25 cellular contexts compared by ENCODE assay signal in genomic region chr16:77794586-77794985, GRCh38. TPM values are rescaled to one million over a fixed set of nuclear protein-coding genes. Genes with fewer than 3 reads are reported as not detected.
A peak's percentile ranks its signal among the peaks of the same experiment; 100 is the strongest.
DNase-seq lines count a peak whose midpoint lies in the region; ATAC-seq and TF ChIP-seq lines count a peak whose summit lies in the region.
"Had no signal": no experiment of that assay in that cellular context is flagged by ENCODE, and none has a peak within 500 bp of the region (broad histone marks: within the 10 kb centered on the region; RNA-seq: fewer than 3 reads in every experiment).

No MANE protein-coding gene starts in this region.

- no peak overlapping the region for H3K4me3 Mint-ChIP-seq in HFFc6
- H3K4me3 Mint-ChIP-seq: activated CD4-positive, alpha-beta memory T cell treated with anti-CD3 and anti-CD28 coated beads, Interleukin-2, amount 10 ng/mL, durations not matched to agents 7 days and 5 days; activated naive CD8-positive, alpha-beta T cell treated with anti-CD3 and anti-CD28 coated beads, Interleukin-2, amount 10 ng/mL, durations not matched to agents 7 days and 5 days; activated T-cell treated with anti-CD3 and anti-CD28 coated beads, Interleukin-2, amount 50 U/mL, for 72 hours; CD8-positive, alpha-beta memory T cell; effector memory CD8-positive, alpha-beta T cell; naive thymus-derived CD4-positive, alpha-beta T cell; stimulated activated naive CD8-positive, alpha-beta T cell treated with anti-CD3 and anti-CD28 coated beads, Interleukin-15, amount 100 ng/mL, for 72 hours had no signal

- CTCF ChIA-PET in AG04449 (lab: Yijun Ruan, JAX): interaction anchor here (0.9 kb wide), 1 partner anchor 40 kb away, joined by 3 read pairs; no protein-coding TSS in a partner anchor

- intact Hi-C loops in left colon (cut with DNase I, micrococcal nuclease): no loop called here

- peaks cover 3% of the 10 kb centered on the region for H3K27me3 Mint-ChIP-seq in HFFc6 (ENCODE audit: insufficient read depth)

- H3K27ac Mint-ChIP-seq in HFFc6: no peak overlapping the region
- H3K27ac Mint-ChIP-seq: activated CD4-positive, alpha-beta memory T cell treated with anti-CD3 and anti-CD28 coated beads, Interleukin-2, amount 10 ng/mL, durations not matched to agents 7 days and 5 days; activated naive CD8-positive, alpha-beta T cell treated with anti-CD3 and anti-CD28 coated beads, Interleukin-2, amount 10 ng/mL, durations not matched to agents 7 days and 5 days; activated T-cell treated with anti-CD3 and anti-CD28 coated beads, Interleukin-2, amount 50 U/mL, for 72 hours; CD8-positive, alpha-beta memory T cell; effector memory CD8-positive, alpha-beta T cell; naive thymus-derived CD4-positive, alpha-beta T cell; stimulated activated naive CD8-positive, alpha-beta T cell treated with anti-CD3 and anti-CD28 coated beads, Interleukin-15, amount 100 ng/mL, for 72 hours had no signal

- in situ Hi-C loops in astrocyte of the cerebellum (cut with HindIII; ENCODE audit: low sequenced_read_pairs): no loop called here

- H3K9me3 Mint-ChIP-seq in HFFc6: peaks cover 18% of the 10 kb centered on the region
- H3K9me3 Mint-ChIP-seq: activated CD4-positive, alpha-beta memory T cell treated with anti-CD3 and anti-CD28 coated beads, Interleukin-2, amount 10 ng/mL, durations not matched to agents 7 days and 5 days; activated naive CD8-positive, alpha-beta T cell treated with anti-CD3 and anti-CD28 coated beads, Interleukin-2, amount 10 ng/mL, durations not matched to agents 7 days and 5 days; activated T-cell treated with anti-CD3 and anti-CD28 coated beads, Interleukin-2, amount 50 U/mL, for 72 hours; effector memory CD8-positive, alpha-beta T cell; stimulated activated naive CD8-positive, alpha-beta T cell treated with anti-CD3 and anti-CD28 coated beads, Interleukin-15, amount 100 ng/mL, for 72 hours had no signal

- no peaks in the 10 kb centered on the region for H3K4me1 Mint-ChIP-seq in HFFc6 (ENCODE audit: low read depth)
- H3K4me1 Mint-ChIP-seq: activated CD4-positive, alpha-beta memory T cell treated with anti-CD3 and anti-CD28 coated beads, Interleukin-2, amount 10 ng/mL, durations not matched to agents 7 days and 5 days; activated naive CD8-positive, alpha-beta T cell treated with anti-CD3 and anti-CD28 coated beads, Interleukin-2, amount 10 ng/mL, durations not matched to agents 7 days and 5 days; CD8-positive, alpha-beta memory T cell had no signal

- POLR2A ChIA-PET in AG04449 (lab: Yijun Ruan, JAX): no interaction called here

- DNase-seq in AG04449 (ENCODE audit: low read depth, low spot score): peak; percentile 29
- peak; percentile 0 for DNase-seq in HFFc6
- peak; percentile 55 for DNase-seq in astrocyte of the cerebellum (ENCODE audit: low read depth)
- DNase-seq in foreskin fibroblast: peak; percentile 40 to 56
- DNase-seq in left colon: no peak
- no peak for DNase-seq in NCI-H1105 (lab: John Stamatoyannopoulos, UW)
- DNase-seq: activated CD4-positive, alpha-beta memory T cell treated with anti-CD3 and anti-CD28 coated beads, Interleukin-2, amount 10 ng/mL, durations not matched to agents 7 days and 5 days; activated naive CD8-positive, alpha-beta T cell treated with anti-CD3 and anti-CD28 coated beads, Interleukin-2, amount 10 ng/mL, durations not matched to agents 7 days and 5 days; activated T-cell treated with anti-CD3 and anti-CD28 coated beads, Interleukin-2, amount 50 U/mL, for 72 hours; CD8-positive, alpha-beta memory T cell; central memory CD4-positive, alpha-beta T cell; effector memory CD8-positive, alpha-beta T cell; lower lobe of right lung; naive thymus-derived CD4-positive, alpha-beta T cell; NCI-H2081; NCI-H526 treated with DMSO at 0.1 percent for 48 hours; PC-9; psoas muscle; stimulated activated naive CD8-positive, alpha-beta T cell treated with anti-CD3 and anti-CD28 coated beads, Interleukin-15, amount 100 ng/mL, for 72 hours had no signal

- TF ChIP-seq CTCF in AG04449 (IDR thresholded peaks at IDR 0.05; ENCODE audit: insufficient read depth, low read length, missing control alignments) (no peak), HFFc6 (IDR thresholded peaks at IDR 0.05) (no peak), astrocyte of the cerebellum (IDR thresholded peaks at IDR 0.05; ENCODE audit: low read depth, low read length, missing control alignments) (no peak), foreskin fibroblast (IDR thresholded peaks at IDR 0.05; ENCODE audit: low read depth, low read length) (no peak)

- no peaks in the 10 kb centered on the region for H3K36me3 Mint-ChIP-seq in HFFc6 (ENCODE audit: low read depth)
- H3K36me3 Mint-ChIP-seq: activated naive CD8-positive, alpha-beta T cell treated with anti-CD3 and anti-CD28 coated beads, Interleukin-2, amount 10 ng/mL, durations not matched to agents 7 days and 5 days; CD8-positive, alpha-beta memory T cell; naive thymus-derived CD4-positive, alpha-beta T cell had no signal

- no peak for ATAC-seq in GM21390 (IDR thresholded peaks at IDR 0.05; ENCODE audit: unreplicated experiment)
- no peak for ATAC-seq in left colon
- no peak for ATAC-seq in HG03135 (IDR thresholded peaks at IDR 0.05; ENCODE audit: unreplicated experiment)
- ATAC-seq: A549; activated T-cell treated with anti-CD3 and anti-CD28 coated beads, Interleukin-2, amount 50 U/mL, for 72 hours; effector memory CD8-positive, alpha-beta T cell; gastroesophageal sphincter; lower lobe of right lung; naive thymus-derived CD4-positive, alpha-beta T cell; psoas muscle; stimulated activated naive CD8-positive, alpha-beta T cell treated with anti-CD3 and anti-CD28 coated beads, Interleukin-15, amount 100 ng/mL, for 72 hours had no signal

- H3K4me3 ChIP-seq in AG04449 (ENCODE audit: low read depth, low read length) (no peak overlapping the region), astrocyte of the cerebellum (ENCODE audit: low read depth, low read length) (no peak overlapping the region), foreskin fibroblast (ENCODE audit: low read depth in 1 of 2, low read length in 2 of 2) (no peak overlapping the region)
- H3K4me3 ChIP-seq: A549, gastroesophageal sphincter, HAP-1, lower lobe of right lung, PC-9, psoas muscle had no signal

RNA-seq across cellular contexts. Expression of gene VAT1L, which starts 6.2 kb away (rescaled TPM):
- total RNA-seq in HFFc6 (2021; fragmentation: NEBNext Ultra II Directional; extraction: Animal tissue kit (Norgen Biotek cat#: 25700)): not detected
- 1 to 10 TPM in 1 of 2 donors, under 1 TPM in 1; 0.73 to 1.6 TPM for total RNA-seq in left colon
- total RNA-seq: activated naive CD8-positive, alpha-beta T cell treated with anti-CD3 and anti-CD28 coated beads, Interleukin-2, amount 10 ng/mL, durations not matched to agents 7 days and 5 days; CD8-positive, alpha-beta memory T cell; G401; naive thymus-derived CD4-positive, alpha-beta T cell; PC-9 had no signal

Comparison
In these comparisons a context has a peak if more than half of its experiments do, and no peak if none do; other contexts are left out.
1. DNase-seq: peak in AG04449 (single experiment), HFFc6 (single experiment), astrocyte of the cerebellum (single experiment) and foreskin fibroblast (2 of 2); none in left colon (0 of 2) and NCI-H1105 (single experiment).